In genomic region chr6:80639243-80639642, GRCh38 we compare ENCODE assay signal across 1 cellular context.
TF ChIP-seq lines count a peak whose summit lies in the region.

No MANE protein-coding gene starts in this region.

TF ChIP-seq in neural cell, 6 proteins besides CTCF, POLR2A, EP300 and RAD21 (continued from another document):
- TF ChIP-seq, protein P1, sequence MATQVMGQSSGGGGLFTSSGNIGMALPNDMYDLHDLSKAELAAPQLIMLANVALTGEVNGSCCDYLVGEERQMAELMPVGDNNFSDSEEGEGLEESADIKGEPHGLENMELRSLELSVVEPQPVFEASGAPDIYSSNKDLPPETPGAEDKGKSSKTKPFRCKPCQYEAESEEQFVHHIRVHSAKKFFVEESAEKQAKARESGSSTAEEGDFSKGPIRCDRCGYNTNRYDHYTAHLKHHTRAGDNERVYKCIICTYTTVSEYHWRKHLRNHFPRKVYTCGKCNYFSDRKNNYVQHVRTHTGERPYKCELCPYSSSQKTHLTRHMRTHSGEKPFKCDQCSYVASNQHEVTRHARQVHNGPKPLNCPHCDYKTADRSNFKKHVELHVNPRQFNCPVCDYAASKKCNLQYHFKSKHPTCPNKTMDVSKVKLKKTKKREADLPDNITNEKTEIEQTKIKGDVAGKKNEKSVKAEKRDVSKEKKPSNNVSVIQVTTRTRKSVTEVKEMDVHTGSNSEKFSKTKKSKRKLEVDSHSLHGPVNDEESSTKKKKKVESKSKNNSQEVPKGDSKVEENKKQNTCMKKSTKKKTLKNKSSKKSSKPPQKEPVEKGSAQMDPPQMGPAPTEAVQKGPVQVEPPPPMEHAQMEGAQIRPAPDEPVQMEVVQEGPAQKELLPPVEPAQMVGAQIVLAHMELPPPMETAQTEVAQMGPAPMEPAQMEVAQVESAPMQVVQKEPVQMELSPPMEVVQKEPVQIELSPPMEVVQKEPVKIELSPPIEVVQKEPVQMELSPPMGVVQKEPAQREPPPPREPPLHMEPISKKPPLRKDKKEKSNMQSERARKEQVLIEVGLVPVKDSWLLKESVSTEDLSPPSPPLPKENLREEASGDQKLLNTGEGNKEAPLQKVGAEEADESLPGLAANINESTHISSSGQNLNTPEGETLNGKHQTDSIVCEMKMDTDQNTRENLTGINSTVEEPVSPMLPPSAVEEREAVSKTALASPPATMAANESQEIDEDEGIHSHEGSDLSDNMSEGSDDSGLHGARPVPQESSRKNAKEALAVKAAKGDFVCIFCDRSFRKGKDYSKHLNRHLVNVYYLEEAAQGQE (IDR thresholded peaks at IDR 0.05; ENCODE audit: borderline replicate concordance) = no peak
- TF ChIP-seq MXI1 (conservative IDR thresholded peaks at IDR 0.05; ENCODE audit: poor library complexity, severe bottlenecking) (no peak), POLR2AphosphoS5 (IDR thresholded peaks at IDR 0.05) (no peak), EZH2 (IDR thresholded peaks at IDR 0.05; ENCODE audit: borderline replicate concordance, insufficient read depth, low read length, poor library complexity, severe bottlenecking) (no peak), TAF1 (IDR thresholded peaks at IDR 0.05; ENCODE audit: low read depth) (no peak)
TF ChIP-seq in neural cell: peak in this region for 0.
